In the genomic region with DNA sequence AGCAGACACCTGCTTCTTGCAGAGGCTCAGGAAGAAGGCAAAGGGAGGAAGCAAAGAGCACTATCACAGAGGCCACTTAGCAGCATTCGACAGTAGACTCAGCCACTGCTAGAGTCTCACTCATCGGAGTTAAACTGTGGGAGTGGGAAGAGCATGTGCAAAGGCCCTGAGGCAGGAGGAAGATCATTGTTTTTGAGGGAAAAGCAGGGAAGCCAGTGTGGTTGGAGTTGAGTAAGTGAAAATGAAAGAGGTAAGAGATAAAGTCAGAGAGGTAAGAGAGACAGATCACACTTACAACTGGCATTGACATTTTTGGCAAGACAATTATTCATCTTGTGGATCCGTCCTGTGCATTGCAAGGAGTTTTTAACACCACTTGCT, we compare ENCODE assay signal across 19 cellular contexts. TPM values are rescaled to one million over a fixed set of nuclear protein-coding genes. Genes with fewer than 3 reads are reported as not detected.
DNase-seq lines count a peak whose midpoint lies in the region; ATAC-seq, FAIRE-seq and TF ChIP-seq lines count a peak whose summit lies in the region.
"Had no signal": no experiment of that assay in that cellular context is flagged by ENCODE, and none has a peak within 500 bp of the region (broad histone marks: within the 10 kb centered on the region; RNA-seq: fewer than 3 reads in every experiment).

No MANE protein-coding gene starts in this region.

- DNase-seq in SK-N-SH (no peak), GM12878 (ENCODE audit: low read depth, low spot score) (peak; percentile 5), left colon (no peak), GM10248 (ENCODE audit: extremely low spot score) (no peak)
- DNase-seq: DMS153 had no signal

- intact Hi-C loops in GM12878 (cut with micrococcal nuclease; ENCODE audit: unreplicated experiment): loop anchor here (5.0 kb wide), 1 partner anchor 87 kb away; no protein-coding TSS in a partner anchor
- intact Hi-C loops in left colon (cut with DNase I, micrococcal nuclease): loop anchor here in 1 of 2 donors (10.0 kb wide), 1 partner anchor 84 kb away; no protein-coding TSS in a partner anchor

- no peaks in the 10 kb centered on the region for H3K79me2 ChIP-seq in SK-N-SH (ENCODE audit: insufficient read depth)
- H3K79me2 ChIP-seq in KMS-11 (ENCODE audit: insufficient read depth, low read depth): no peaks in the 10 kb centered on the region
- no peaks in the 10 kb centered on the region for H3K79me2 ChIP-seq in GM12878 (ENCODE audit: control insufficient read depth, insufficient read depth, low read length)

- TF ChIP-seq RAD21 in SK-N-SH (IDR thresholded peaks at IDR 0.05; ENCODE audit: low read length) (no peak), GM12878 (IDR thresholded peaks at IDR 0.05; ENCODE audit: insufficient read depth, low read depth, low read length) (no peak)

- H3K36me3 ChIP-seq in SK-N-SH (replicated peaks in 1 of 2; ENCODE audit: control insufficient read depth in 1 of 2, insufficient read depth in 2 of 2, low read length in 1 of 2) (no peaks in the 10 kb centered on the region), KMS-11 (ENCODE audit: insufficient read depth) (no peaks in the 10 kb centered on the region), GM12878 (ENCODE audit: control insufficient read depth in 2 of 2, insufficient read depth in 2 of 2, low read length in 1 of 2) (no peaks in the 10 kb centered on the region)

- CTCF ChIA-PET in SK-N-SH (lab: Yijun Ruan, JAX) (interaction anchor here (0.5 to 3.3 kb wide), 65 partner anchors 9 to 570 kb away, joined by 3 to 148 read pairs (median 5); a partner anchor contains a TSS), GM12878 (lab: Yijun Ruan, JAX) (interaction anchor here (0.7 to 2.4 kb wide), 27 partner anchors 9 to 520 kb away, joined by 3 to 32 read pairs (median 3); no protein-coding TSS in a partner anchor), GM10248 (lab: Yijun Ruan, JAX) (interaction anchor here (0.6 to 2.5 kb wide), 36 partner anchors 9 to 617 kb away, joined by 3 to 20 read pairs (median 4); a partner anchor contains a TSS)

- SMC1A ChIA-PET in GM12878 (lab: Charles Lee; ENCODE audit: uncharacterized antibody, unreplicated experiment): interaction anchor here (0.7 to 2.7 kb wide), 7 partner anchors 13 to 200 kb away, joined by 3 to 11 read pairs (median 4); no protein-coding TSS in a partner anchor

- in situ Hi-C loops in GM12878 (cut with MboI): loop anchor here (5.0 kb wide), 1 partner anchor 87 kb away; no protein-coding TSS in a partner anchor

- RAD21 ChIA-PET in GM12878 (lab: Charles Lee; ENCODE audit: unreplicated experiment): interaction anchor here (0.8 to 1.6 kb wide), 12 partner anchors 18 to 566 kb away, joined by 3 to 12 read pairs (median 3); no protein-coding TSS in a partner anchor

- no peaks in the 10 kb centered on the region for H4K20me1 ChIP-seq in SK-N-SH (ENCODE audit: insufficient read depth)
- H4K20me1 ChIP-seq in KMS-11 (ENCODE audit: insufficient read depth): no peaks in the 10 kb centered on the region
- H4K20me1 ChIP-seq in GM12878 (ENCODE audit: control insufficient read depth, insufficient read depth): no peaks in the 10 kb centered on the region

- H2AFZ ChIP-seq in SK-N-SH (ENCODE audit: low read depth): no peak overlapping the region
- peak overlapping the region; percentile 42; the same call in 1 of the 2 replicates for H2AFZ ChIP-seq in KMS-11 (ENCODE audit: low read depth)
- H2AFZ ChIP-seq in GM12878 (ENCODE audit: control insufficient read depth, low read depth, low read length): no peak overlapping the region

- H3K4me2 ChIP-seq in SK-N-SH (no peak overlapping the region), KMS-11 (peak overlapping the region; percentile 7; the same call in 1 of the 2 replicates), GM12878 (ENCODE audit: control insufficient read depth, insufficient read depth) (no peak overlapping the region)

- POLR2A ChIA-PET in SK-N-SH (lab: Yijun Ruan, JAX) (interaction anchor here (0.8 kb wide), 1 partner anchor 86 kb away, joined by 3 read pairs; no protein-coding TSS in a partner anchor), GM12878 (lab: Charles Lee) (no interaction called here), GM10248 (lab: Yijun Ruan, JAX) (no interaction called here)

- no peaks in the 10 kb centered on the region for H3K9me2 ChIP-seq in SK-N-SH

- WGBS in SK-N-SH (ENCODE audit: low lambda C conversion rate): 4% methylated on average over 3 of the region's 3 CpGs
- 14% methylated on average over 3 of the region's 3 CpGs for WGBS in GM12878 (ENCODE audit: insufficient coverage, insufficient replicate concordance, low lambda C conversion rate, missing lambda C conversion rate)

- no peak for TF ChIP-seq CTCF in SK-N-SH (IDR thresholded peaks at IDR 0.05)
- no peak for TF ChIP-seq CTCF in KMS-11 (conservative IDR thresholded peaks at IDR 0.05; ENCODE audit: low read depth, low read length)
- TF ChIP-seq CTCF in GM12878 (IDR thresholded peaks at IDR 0.05 in 2 of 3, conservative IDR thresholded peaks at IDR 0.05 in 1 of 3; ENCODE audit: control insufficient read depth in 2 of 3, extremely low read depth in 1 of 3, insufficient read depth in 1 of 3, low read depth in 3 of 3, low read length in 3 of 3): no peak
- no peak for TF ChIP-seq CTCF in GM10248 (IDR thresholded peaks at IDR 0.05; ENCODE audit: control extremely low read depth, extremely low read depth, low read depth, missing control alignments)

- H3F3A ChIP-seq in SK-N-SH (replicated peaks; ENCODE audit: insufficient read depth): no peaks in the 10 kb centered on the region

- no peak for FAIRE-seq in GM12878 (lab: Jason Lieb, UNC)
- FAIRE-seq: A549 had no signal

- H3K4me1 ChIP-seq in SK-N-SH (ENCODE audit: control insufficient read depth in 1 of 2, insufficient read depth in 2 of 2, low read depth in 1 of 2, low read length in 1 of 2) (no peaks in the 10 kb centered on the region), KMS-11 (ENCODE audit: low read depth, poor library complexity, severe bottlenecking) (peaks cover 7% of the 10 kb centered on the region), GM12878 (ENCODE audit: control insufficient read depth, insufficient read depth, low read length) (no peaks in the 10 kb centered on the region)

- H3K27ac ChIP-seq in SK-N-SH (ENCODE audit: low read depth in 2 of 2, low read length in 1 of 2) (no peak overlapping the region), KMS-11 (no peak overlapping the region), GM12878 (ENCODE audit: control insufficient read depth, insufficient read depth) (no peak overlapping the region)
- H3K27ac ChIP-seq: 22Rv1, C4-2B, GM23248 had no signal

- H3K9ac ChIP-seq in SK-N-SH (no peak overlapping the region), KMS-11 (no peak overlapping the region), GM12878 (ENCODE audit: control insufficient read depth, insufficient read depth, low read length) (no peak overlapping the region)
- H3K9ac ChIP-seq: GM23248 had no signal

- BruUV-seq in GM12878 (replicated peaks; lab: Mats Ljungman, UMichigan): no TSS peak

- no peaks in the 10 kb centered on the region for H3K9me3 ChIP-seq in SK-N-SH
- H3K9me3 ChIP-seq in GM12878 (replicated peaks; ENCODE audit: control insufficient read depth, insufficient read depth, low read length): no peaks in the 10 kb centered on the region
- H3K9me3 ChIP-seq: A549, Caco-2 had no signal

- H3K4me3 ChIP-seq in SK-N-SH (ENCODE audit: low read depth in 2 of 2, low read length in 1 of 2) (peak overlapping the region in 1 of 2 experiments; percentile 34; a peak in 1 of 4 replicates), KMS-11 (IDR thresholded peaks at IDR 0.05; ENCODE audit: insufficient read depth, low read depth, low read length) (no peak overlapping the region), GM12878 (no peak overlapping the region)
- H3K4me3 ChIP-seq: A549, GM23248 had no signal

- TF ChIP-seq POLR2A in GM12878 (IDR thresholded peaks at IDR 0.05; ENCODE audit: low read depth, low read length): no peak

- H3K27me3 ChIP-seq in SK-N-SH (ENCODE audit: insufficient read depth) (peaks cover 36% of the 10 kb centered on the region; the same call in 1 of the 2 replicates), KMS-11 (ENCODE audit: insufficient read depth, low read depth) (no peaks in the 10 kb centered on the region), GM12878 (replicated peaks in 1 of 2; ENCODE audit: control insufficient read depth in 2 of 2, insufficient read depth in 2 of 2, low read length in 1 of 2) (no peaks in the 10 kb centered on the region; a peak in 1 of 4 replicates)

- TF ChIP-seq EP300 in SK-N-SH (IDR thresholded peaks at IDR 0.05; ENCODE audit: borderline replicate concordance in 1 of 2, low read depth in 1 of 2, low read length in 1 of 2) (no peak), GM12878 (IDR thresholded peaks at IDR 0.05; ENCODE audit: borderline replicate concordance in 1 of 2, control insufficient read depth in 1 of 2, low read depth in 2 of 2, low read length in 2 of 2) (no peak)

- ATAC-seq in SK-N-SH treated with all-trans-retinoic acid at 6 μM for 48 hours (peak; percentile 19; the same call in 2 of the 3 replicates), GM12878 (no peak), left colon (peak; percentile 3), HG03469 (IDR thresholded peaks at IDR 0.05; ENCODE audit: unreplicated experiment) (no peak), GM19328 (IDR thresholded peaks at IDR 0.05; ENCODE audit: unreplicated experiment) (no peak)

RNA-seq across cellular contexts. Expression of a gene that starts 41.1 kb away (rescaled TPM):
- not detected in 2 replicates for polyA plus RNA-seq in SK-N-SH (2012; rRNA removed)
- polyA plus RNA-seq in SK-N-SH (2012; cell fraction: cytosol; rRNA removed): not detected in 2 replicates
- polyA plus RNA-seq in SK-N-SH (2012; cell fraction: nucleus; rRNA removed): not detected in 2 replicates
- not detected in 2 replicates for total RNA-seq in GM12878 (2013; cell fraction: nucleolus; rRNA removed)
- not detected in 2 replicates for total RNA-seq in GM12878 (2014; rRNA removed)
- not detected in 2 replicates for total RNA-seq in GM12878 (2014; rRNA removed; fragmentation: Illumina TruSeq; extraction: Trizol)
- not detected in 2 replicates for total RNA-seq in GM12878 (2021)
- polyA plus RNA-seq in GM12878 (2011; ENCODE audit: low read depth): not detected
- not detected in 2 replicates for polyA plus RNA-seq in GM12878 (2011; rRNA removed)
- polyA plus RNA-seq in GM12878 (2011; cell fraction: cytosol; rRNA removed): not detected in 2 replicates
- polyA plus RNA-seq in GM12878 (2011; cell fraction: nucleus; rRNA removed): not detected in 2 replicates
- not detected in 2 replicates for polyA plus RNA-seq in GM12878 (2012)
- polyA plus RNA-seq in GM12878 (2014; fragmentation: Illumina TruSeq; extraction: Trizol): not detected in 2 replicates
- not detected for polyA plus RNA-seq in GM12878 (2014; fragmentation: Nextera tagmentation; extraction: Ambion mirVana)
- not detected in 2 replicates for polyA plus RNA-seq in GM12878 (2014; rRNA removed)
- not detected for polyA plus RNA-seq in GM12878 (2016; fragmentation: Nextera tagmentation; extraction: Ambion mirVana)
- polyA minus RNA-seq in GM12878 (2011; rRNA and poly(A)+ RNA removed): not detected in 2 replicates
- polyA minus RNA-seq in GM12878 (2011; cell fraction: cytosol; rRNA and poly(A)+ RNA removed): not detected in 2 replicates
- polyA minus RNA-seq in GM12878 (2011; cell fraction: nucleus; rRNA and poly(A)+ RNA removed): not detected in 2 replicates
- under 1 TPM; 0.15 to 0.42 TPM for total RNA-seq in left colon
- total RNA-seq: Caco-2; CD4-positive, alpha-beta T cell; Daoy; GM23248; H9 had no signal
- polyA plus RNA-seq: BJ, GM23248, IgD-negative memory B cell had no signal

RNA-seq across cellular contexts. Expression of a gene that starts 42.8 kb away (rescaled TPM):
- polyA plus RNA-seq in SK-N-SH (2012; rRNA removed) (0.08 and 0.10 TPM in 2 replicates), GM12878 (2011; rRNA removed) (not detected in 2 replicates), GM12878 (2014; fragmentation: Illumina TruSeq; extraction: Trizol) (not detected in 2 replicates), GM12878 (2014; fragmentation: Nextera tagmentation; extraction: Ambion mirVana) (not detected), GM12878 (2014; rRNA removed) (not detected in 2 replicates), GM12878 (2016; fragmentation: Nextera tagmentation; extraction: Ambion mirVana) (not detected)
- polyA plus RNA-seq in SK-N-SH (2012; cell fraction: cytosol; rRNA removed): 0.08 TPM in 2 replicates
- polyA plus RNA-seq in SK-N-SH (2012; cell fraction: nucleus; rRNA removed): 0.05 TPM in 1 of 2 replicates, not detected in the other
- total RNA-seq in GM12878 (2013; cell fraction: nucleolus; rRNA removed): not detected in 2 replicates
- total RNA-seq in GM12878 (2014; rRNA removed) (not detected in 2 replicates), GM12878 (2014; rRNA removed; fragmentation: Illumina TruSeq; extraction: Trizol) (not detected in 2 replicates), GM12878 (2021) (not detected in 2 replicates), left colon (not detected)
- not detected for polyA plus RNA-seq in GM12878 (2011; ENCODE audit: low read depth)
- polyA plus RNA-seq in GM12878 (2011; cell fraction: cytosol; rRNA removed): not detected in 2 replicates
- not detected in 2 replicates for polyA plus RNA-seq in GM12878 (2011; cell fraction: nucleus; rRNA removed)
- not detected in 2 replicates for polyA plus RNA-seq in GM12878 (2012)
- not detected in 2 replicates for polyA minus RNA-seq in GM12878 (2011; rRNA and poly(A)+ RNA removed)
- not detected in 2 replicates for polyA minus RNA-seq in GM12878 (2011; cell fraction: cytosol; rRNA and poly(A)+ RNA removed)
- not detected in 2 replicates for polyA minus RNA-seq in GM12878 (2011; cell fraction: nucleus; rRNA and poly(A)+ RNA removed)
- total RNA-seq: CD4-positive, alpha-beta T cell; Daoy; GM23248; H9 had no signal
- polyA plus RNA-seq: IgD-negative memory B cell had no signal

Comparison
In these comparisons a context has a peak if more than half of its experiments do, and no peak if none do; other contexts are left out.
1. ATAC-seq: peak in SK-N-SH treated with all-trans-retinoic acid at 6 μM for 48 hours (single experiment) and left colon (single experiment); none in GM12878 (single experiment), HG03469 (single experiment) and GM19328 (single experiment).